Comparison of ENCODE assay signal across 8 cellular contexts in genomic region chr1:242544071-242544470, GRCh38. TPM values are rescaled to one million over a fixed set of nuclear protein-coding genes. Genes with fewer than 3 reads are reported as not detected.
"Had no signal": no experiment of that assay in that cellular context is flagged by ENCODE, and none has a peak within 500 bp of the region (broad histone marks: within the 10 kb centered on the region; RNA-seq: fewer than 3 reads in every experiment).

No MANE protein-coding gene starts in this region.

- H3K27ac Mint-ChIP-seq: HFFc6 had no signal

- DNase-seq: GOT3, H7, HFFc6, IMR-90, KG1 had no signal

- H3K4me3 ChIP-seq: K562 had no signal

- H3K4me3 Mint-ChIP-seq: HFFc6 had no signal

- ATAC-seq: HCT116, K562 had no signal

RNA-seq across cellular contexts. Expression of gene PLD5, which starts 19.6 kb away (rescaled TPM):
- total RNA-seq: HFFc6, HT-29, IMR-90, K562 had no signal
